In the genomic region with DNA sequence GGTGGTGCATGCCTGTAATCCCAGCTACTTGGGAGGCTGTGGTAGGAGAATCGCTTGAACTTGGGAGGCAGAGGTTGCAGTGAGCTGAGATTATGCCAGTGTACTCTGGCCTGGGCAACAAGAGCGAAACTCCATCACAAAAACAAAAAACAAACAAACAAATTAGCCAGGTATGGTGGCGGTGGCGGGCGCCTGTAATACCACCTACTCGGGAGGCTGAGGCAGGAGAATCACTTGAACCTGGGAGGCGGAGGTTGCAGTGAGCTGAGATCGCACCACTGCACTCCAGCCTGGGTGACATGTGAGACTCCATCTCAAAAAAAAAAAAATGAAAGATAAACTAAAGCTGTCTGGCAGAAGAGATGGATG, we compare ENCODE assay signal across 14 cellular contexts. TPM values are rescaled to one million over a fixed set of nuclear protein-coding genes. Genes with fewer than 3 reads are reported as not detected.
DNase-seq lines count a peak whose midpoint lies in the region; ATAC-seq, FAIRE-seq and TF ChIP-seq lines count a peak whose summit lies in the region.
"Not testable (repeated sequence)": the region's sequence is repeated elsewhere in the genome, so short reads cannot be mapped to it uniquely, and the experiment has no call there.
"Had no signal": no experiment of that assay in that cellular context is flagged by ENCODE, and none has a peak within 500 bp of the region (broad histone marks: within the 10 kb centered on the region; RNA-seq: fewer than 3 reads in every experiment).

No MANE protein-coding gene starts in this region.

- FAIRE-seq in GM12892 (lab: Jason Lieb, UNC) = peak; percentile 33
- FAIRE-seq in GM12878 (lab: Jason Lieb, UNC) = not testable (repeated sequence)

- H3K9me3 ChIP-seq in BLaER1 treated with 17β-estradiol and CSF1 and Interleukin-3, amounts not matched to agents 10 nM and 100 nM (replicated peaks in 1 of 11); OCI-LY3 (ENCODE audit: insufficient read depth, low read length); GM12878 (replicated peaks; ENCODE audit: control insufficient read depth, insufficient read depth, low read length): not testable (repeated sequence)

- H3K79me2 ChIP-seq in OCI-LY3 (ENCODE audit: low read length) = peaks cover 33% of the 10 kb centered on the region
- peaks cover 31% of the 10 kb centered on the region for H3K79me2 ChIP-seq in GM12878 (ENCODE audit: control insufficient read depth, insufficient read depth, low read length)

- H3K9me3 Mint-ChIP-seq in activated CD4-positive, alpha-beta T cell treated with anti-CD3 and anti-CD28 coated beads, Interleukin-2, amount 10 ng/mL, durations not matched to agents 24 days and 14 days; activated naive CD4-positive, alpha-beta T cell treated with anti-CD3 and anti-CD28 coated beads for 36 hours; nephron progenitor cell; type B pancreatic cell: not testable (repeated sequence)

- H3K4me3 ChIP-seq in BLaER1 treated with 17β-estradiol and CSF1 and Interleukin-3, amounts not matched to agents 10 nM and 100 nM = not testable (repeated sequence)
- H3K4me3 ChIP-seq in OCI-LY3 (ENCODE audit: low read length) (peak overlapping the region; percentile 65), GM12878 (peak overlapping the region; percentile 35)

- POLR2A ChIA-PET in GM12878 (lab: Charles Lee) = interaction anchor here (0.6 to 9.2 kb wide), 16 partner anchors 12 to 493 kb away, joined by 3 to 164 read pairs (median 4); a partner anchor contains a TSS

- H3K27ac ChIP-seq in BLaER1 treated with 17β-estradiol and CSF1 and Interleukin-3, amounts not matched to agents 10 nM and 100 nM = peak overlapping the region in 2 of 11 experiments; percentile 35 to 59; a peak in 3 of 22 replicates
- H3K27ac ChIP-seq in OCI-LY3 (ENCODE audit: low read length) (peak overlapping the region; percentile 74), GM12878 (ENCODE audit: control insufficient read depth, insufficient read depth) (peak overlapping the region; percentile 65)

- intact Hi-C loops in activated CD4-positive, alpha-beta T cell treated with anti-CD3 and anti-CD28 coated beads, Interleukin-2, amount 10 ng/mL, durations not matched to agents 24 days and 14 days (cut with micrococcal nuclease) = not testable (repeated sequence)
- intact Hi-C loops in activated naive CD4-positive, alpha-beta T cell treated with anti-CD3 and anti-CD28 coated beads for 36 hours (cut with micrococcal nuclease) = loop anchor here (10.0 kb wide), 1 partner anchor 504 kb away; a partner anchor contains a TSS
- intact Hi-C loops in GM12878 (cut with micrococcal nuclease; ENCODE audit: unreplicated experiment) = loop anchor here (5.0 kb wide), 1 partner anchor 488 kb away; no protein-coding TSS in a partner anchor

- TF ChIP-seq RAD21 in GM12878 (IDR thresholded peaks at IDR 0.05; ENCODE audit: insufficient read depth, low read depth, low read length) = not testable (repeated sequence)

- H3K27ac Mint-ChIP-seq in activated CD4-positive, alpha-beta T cell treated with anti-CD3 and anti-CD28 coated beads, Interleukin-2, amount 10 ng/mL, durations not matched to agents 24 days and 14 days = peak overlapping the region; percentile 31
- not testable (repeated sequence) for H3K27ac Mint-ChIP-seq in activated naive CD4-positive, alpha-beta T cell treated with anti-CD3 and anti-CD28 coated beads for 36 hours; nephron progenitor cell
- peak overlapping the region; percentile 64 for H3K27ac Mint-ChIP-seq in type B pancreatic cell

- TF ChIP-seq POLR2A in GM12892 (IDR thresholded peaks at IDR 0.05; ENCODE audit: low read depth, low read length); GM12878 (IDR thresholded peaks at IDR 0.05; ENCODE audit: low read depth, low read length): not testable (repeated sequence)

- SMC1A ChIA-PET in GM12878 (lab: Charles Lee; ENCODE audit: uncharacterized antibody, unreplicated experiment) = interaction anchor here (1.0 to 4.3 kb wide), 10 partner anchors 8 to 202 kb away, joined by 3 to 31 read pairs (median 8); a partner anchor contains a TSS

- ATAC-seq in GM12878 = not testable (repeated sequence)

- H3K36me3 Mint-ChIP-seq in activated CD4-positive, alpha-beta T cell treated with anti-CD3 and anti-CD28 coated beads, Interleukin-2, amount 10 ng/mL, durations not matched to agents 24 days and 14 days (ENCODE audit: low read depth) = peaks cover 14% of the 10 kb centered on the region
- peaks cover 24% of the 10 kb centered on the region for H3K36me3 Mint-ChIP-seq in activated naive CD4-positive, alpha-beta T cell treated with anti-CD3 and anti-CD28 coated beads for 36 hours (ENCODE audit: low read depth)
- H3K36me3 Mint-ChIP-seq in nephron progenitor cell (ENCODE audit: low read depth) = peaks cover 10% of the 10 kb centered on the region
- H3K36me3 Mint-ChIP-seq in type B pancreatic cell = not testable (repeated sequence)

- H3K4me1 ChIP-seq in BLaER1 treated with 17β-estradiol and CSF1 and Interleukin-3, amounts not matched to agents 10 nM and 100 nM = peaks cover 46 to 91% (median 86%) of the 10 kb centered on the region in 10 experiments
- peaks cover 71% of the 10 kb centered on the region for H3K4me1 ChIP-seq in OCI-LY3 (ENCODE audit: low read length)
- peaks cover 50% of the 10 kb centered on the region for H3K4me1 ChIP-seq in GM12878 (ENCODE audit: control insufficient read depth, insufficient read depth, low read length)

- in situ Hi-C loops in GM12878 (cut with MboI) = loop anchor here (5.0 kb wide), 1 partner anchor 117 kb away; a partner anchor contains a TSS

- 86% methylated on average over 8 of the region's 8 CpGs for WGBS in GM12878 (ENCODE audit: insufficient coverage, insufficient replicate concordance, low lambda C conversion rate, missing lambda C conversion rate)

- not testable (repeated sequence) for H3K27me3 ChIP-seq in BLaER1 treated with 17β-estradiol and CSF1 and Interleukin-3, amounts not matched to agents 10 nM and 100 nM; OCI-LY3 (ENCODE audit: low read depth, low read length); GM12878 (replicated peaks in 1 of 2; ENCODE audit: control insufficient read depth in 2 of 2, insufficient read depth in 2 of 2, low read length in 1 of 2)

- not testable (repeated sequence) for H3K27me3 Mint-ChIP-seq in activated CD4-positive, alpha-beta T cell treated with anti-CD3 and anti-CD28 coated beads, Interleukin-2, amount 10 ng/mL, durations not matched to agents 24 days and 14 days; activated naive CD4-positive, alpha-beta T cell treated with anti-CD3 and anti-CD28 coated beads for 36 hours (ENCODE audit: low read depth); nephron progenitor cell (ENCODE audit: low read depth, poor library complexity); type B pancreatic cell

- not testable (repeated sequence) for BruUV-seq in GM12878 (replicated peaks; lab: Mats Ljungman, UMichigan)

- peak overlapping the region in 5 of 11 experiments; percentile 13 to 64 (median 58); a peak in 6 of 22 replicates for H3K9ac ChIP-seq in BLaER1 treated with 17β-estradiol and CSF1 and Interleukin-3, amounts not matched to agents 10 nM and 100 nM
- H3K9ac ChIP-seq in OCI-LY3 (ENCODE audit: low read length) (peak overlapping the region; percentile 73), GM12878 (ENCODE audit: control insufficient read depth, insufficient read depth, low read length) (peak overlapping the region; percentile 71)

- TF ChIP-seq CTCF in OCI-LY3 (IDR thresholded peaks at IDR 0.05; ENCODE audit: low read depth, low read length); GM12878 (IDR thresholded peaks at IDR 0.05 in 2 of 3, conservative IDR thresholded peaks at IDR 0.05 in 1 of 3; ENCODE audit: control insufficient read depth in 2 of 3, extremely low read depth in 1 of 3, insufficient read depth in 1 of 3, low read depth in 3 of 3, low read length in 3 of 3); nephron progenitor cell (IDR thresholded peaks at IDR 0.05); type B pancreatic cell (conservative IDR thresholded peaks at IDR 0.05): not testable (repeated sequence)

- H3K36me3 ChIP-seq in BLaER1 treated with 17β-estradiol and CSF1 and Interleukin-3, amounts not matched to agents 10 nM and 100 nM = peaks cover 0 to 15% (median 12%) of the 10 kb centered on the region in 11 experiments; a peak in 10 of 22 replicates
- peaks cover 17% of the 10 kb centered on the region for H3K36me3 ChIP-seq in OCI-LY3 (replicated peaks; ENCODE audit: low read depth, low read length)
- H3K36me3 ChIP-seq in GM12878 (ENCODE audit: control insufficient read depth in 2 of 2, insufficient read depth in 2 of 2, low read length in 1 of 2) = not testable (repeated sequence)

- CTCF ChIA-PET in activated naive CD4-positive, alpha-beta T cell treated with anti-CD3 and anti-CD28 coated beads for 36 hours (lab: Charles Lee) = interaction anchor here (0.7 to 1.4 kb wide), 4 partner anchors 8 to 126 kb away, joined by 3 to 6 read pairs (median 4); no protein-coding TSS in a partner anchor
- CTCF ChIA-PET in GM12878 (lab: Yijun Ruan, JAX) = interaction anchor here (0.7 to 4.2 kb wide), 8 partner anchors 9 to 252 kb away, joined by 3 to 27 read pairs (median 8); a partner anchor contains a TSS

- H4K20me1 ChIP-seq in BLaER1 treated with 17β-estradiol and CSF1 and Interleukin-3, amounts not matched to agents 10 nM and 100 nM = 0 out of 22 replicates have a peak, but pooled peaks cover 0 to 10% (median 0%) of the 10 kb centered on the region in 11 experiments
- not testable (repeated sequence) for H4K20me1 ChIP-seq in OCI-LY3 (ENCODE audit: insufficient read depth, low read length); GM12878 (ENCODE audit: control insufficient read depth, insufficient read depth)

- peak overlapping the region; percentile 18 to 99 (median 95); a peak in 21 of 22 replicates for H3K4me2 ChIP-seq in BLaER1 treated with 17β-estradiol and CSF1 and Interleukin-3, amounts not matched to agents 10 nM and 100 nM
- peak overlapping the region; percentile 76 for H3K4me2 ChIP-seq in OCI-LY3 (ENCODE audit: low read length)
- peak overlapping the region; percentile 53 for H3K4me2 ChIP-seq in GM12878 (ENCODE audit: control insufficient read depth, insufficient read depth)

- not testable (repeated sequence) for H2AFZ ChIP-seq in OCI-LY3 (ENCODE audit: low read depth, low read length)
- H2AFZ ChIP-seq in GM12878 (ENCODE audit: control insufficient read depth, low read depth, low read length) = peak overlapping the region; percentile 59; the same call in 1 of the 2 replicates

- H3K4me3 Mint-ChIP-seq in activated CD4-positive, alpha-beta T cell treated with anti-CD3 and anti-CD28 coated beads, Interleukin-2, amount 10 ng/mL, durations not matched to agents 24 days and 14 days = not testable (repeated sequence)
- peak overlapping the region; percentile 95 for H3K4me3 Mint-ChIP-seq in activated naive CD4-positive, alpha-beta T cell treated with anti-CD3 and anti-CD28 coated beads for 36 hours
- peak overlapping the region; percentile 64 for H3K4me3 Mint-ChIP-seq in nephron progenitor cell
- H3K4me3 Mint-ChIP-seq in type B pancreatic cell = peak overlapping the region; percentile 66

- not testable (repeated sequence) for DNase-seq in GM12892 (ENCODE audit: insufficient read length); activated CD4-positive, alpha-beta T cell treated with anti-CD3 and anti-CD28 coated beads, Interleukin-2, amount 10 ng/mL, durations not matched to agents 24 days and 14 days; activated naive CD4-positive, alpha-beta T cell treated with anti-CD3 and anti-CD28 coated beads for 36 hours; GM12878 (ENCODE audit: low read depth, low spot score); nephron progenitor cell; type B pancreatic cell (ENCODE audit: extremely low spot score, unreplicated experiment)

- RAD21 ChIA-PET in GM12878 (lab: Charles Lee; ENCODE audit: unreplicated experiment) = interaction anchor here (0.8 to 7.9 kb wide), 10 partner anchors 11 to 496 kb away, joined by 3 to 115 read pairs (median 4); a partner anchor contains a TSS

- TF ChIP-seq EP300 in GM12878 (IDR thresholded peaks at IDR 0.05; ENCODE audit: borderline replicate concordance in 1 of 2, control insufficient read depth in 1 of 2, low read depth in 2 of 2, low read length in 2 of 2) = not testable (repeated sequence)

- peaks cover 33% of the 10 kb centered on the region for H3K4me1 Mint-ChIP-seq in activated CD4-positive, alpha-beta T cell treated with anti-CD3 and anti-CD28 coated beads, Interleukin-2, amount 10 ng/mL, durations not matched to agents 24 days and 14 days
- peaks cover 42% of the 10 kb centered on the region for H3K4me1 Mint-ChIP-seq in activated naive CD4-positive, alpha-beta T cell treated with anti-CD3 and anti-CD28 coated beads for 36 hours (ENCODE audit: low read depth)
- H3K4me1 Mint-ChIP-seq in nephron progenitor cell (peaks cover 54% of the 10 kb centered on the region), type B pancreatic cell (ENCODE audit: unreplicated experiment) (peaks cover 26% of the 10 kb centered on the region)

RNA-seq across cellular contexts. Expression of a gene that starts 2.0 kb away (rescaled TPM):
- polyA plus RNA-seq in GM12892 (2012; ENCODE audit: missing spikeins) = 31.4 TPM
- total RNA-seq in activated CD4-positive, alpha-beta T cell treated with anti-CD3 and anti-CD28 coated beads, Interleukin-2, amount 10 ng/mL, durations not matched to agents 24 days and 14 days = 86.9 and 88.6 TPM in 2 replicates
- 100 to 1,000 TPM in 1 of 2 experiments, 10 to 100 TPM in 1; 95.4 to 110 TPM for total RNA-seq in activated naive CD4-positive, alpha-beta T cell treated with anti-CD3 and anti-CD28 coated beads for 36 hours
- 125 and 139 TPM in 2 replicates for total RNA-seq in GM12878 (2013; cell fraction: nucleolus; rRNA removed)
- total RNA-seq in GM12878 (2014; rRNA removed) = 145 and 158 TPM in 2 replicates
- total RNA-seq in GM12878 (2014; rRNA removed; fragmentation: Illumina TruSeq; extraction: Trizol) = 45.3 and 53.0 TPM in 2 replicates
- total RNA-seq in GM12878 (2021) = 81.6 and 84.4 TPM in 2 replicates
- polyA plus RNA-seq in GM12878 (2011; ENCODE audit: low read depth) = 21.9 TPM
- polyA plus RNA-seq in GM12878 (2011; rRNA removed) = 26.6 and 67.9 TPM in 2 replicates
- polyA plus RNA-seq in GM12878 (2011; cell fraction: cytosol; rRNA removed) = 113 and 161 TPM in 2 replicates
- 245 and 256 TPM in 2 replicates for polyA plus RNA-seq in GM12878 (2011; cell fraction: nucleus; rRNA removed)
- polyA plus RNA-seq in GM12878 (2012) = 42.1 and 48.8 TPM in 2 replicates
- polyA plus RNA-seq in GM12878 (2014; fragmentation: Illumina TruSeq; extraction: Trizol) = 9.8 and 38.9 TPM in 2 replicates
- polyA plus RNA-seq in GM12878 (2014; fragmentation: Nextera tagmentation; extraction: Ambion mirVana) = 10 to 100 TPM; 36.7 to 62.3 TPM
- polyA plus RNA-seq in GM12878 (2014; rRNA removed) = 126 and 148 TPM in 2 replicates
- polyA plus RNA-seq in GM12878 (2016; fragmentation: Nextera tagmentation; extraction: Ambion mirVana) = 100 to 1,000 TPM; 177 to 212 TPM
- polyA minus RNA-seq in GM12878 (2011; rRNA and poly(A)+ RNA removed) = 70.4 and 125 TPM in 2 replicates
- polyA minus RNA-seq in GM12878 (2011; cell fraction: cytosol; rRNA and poly(A)+ RNA removed) = 28.6 and 42.6 TPM in 2 replicates
- polyA minus RNA-seq in GM12878 (2011; cell fraction: nucleus; rRNA and poly(A)+ RNA removed) = 82.8 and 123 TPM in 2 replicates
- 12.2 and 29.4 TPM in 2 replicates for total RNA-seq in type B pancreatic cell (ENCODE audit: low replicate concordance)

RNA-seq across cellular contexts. Expression of a gene that starts 20.3 kb away (rescaled TPM):
- polyA plus RNA-seq in GM12892 (2012; ENCODE audit: missing spikeins) = 1.9 TPM
- total RNA-seq in activated CD4-positive, alpha-beta T cell treated with anti-CD3 and anti-CD28 coated beads, Interleukin-2, amount 10 ng/mL, durations not matched to agents 24 days and 14 days = 5.7 and 6.8 TPM in 2 replicates
- total RNA-seq in activated naive CD4-positive, alpha-beta T cell treated with anti-CD3 and anti-CD28 coated beads for 36 hours = 1 to 10 TPM; 1.0 to 1.5 TPM
- 1.1 and 1.5 TPM in 2 replicates for total RNA-seq in GM12878 (2013; cell fraction: nucleolus; rRNA removed)
- total RNA-seq in GM12878 (2014; rRNA removed) (1.1 and 1.5 TPM in 2 replicates), GM12878 (2014; rRNA removed; fragmentation: Illumina TruSeq; extraction: Trizol) (1.3 and 1.4 TPM in 2 replicates), GM12878 (2021) (1.7 and 1.9 TPM in 2 replicates), type B pancreatic cell (ENCODE audit: low replicate concordance) (3.7 and 16.3 TPM in 2 replicates)
- 0.22 TPM for polyA plus RNA-seq in GM12878 (2011; ENCODE audit: low read depth)
- polyA plus RNA-seq in GM12878 (2011; rRNA removed) (0.43 and 0.52 TPM in 2 replicates), GM12878 (2014; fragmentation: Illumina TruSeq; extraction: Trizol) (3.1 TPM in 2 replicates), GM12878 (2014; fragmentation: Nextera tagmentation; extraction: Ambion mirVana) (under 1 TPM; 0.39 to 0.60 TPM), GM12878 (2014; rRNA removed) (1.5 and 1.8 TPM in 2 replicates), GM12878 (2016; fragmentation: Nextera tagmentation; extraction: Ambion mirVana) (under 1 TPM; 0.05 to 0.15 TPM)
- 0.28 and 0.31 TPM in 2 replicates for polyA plus RNA-seq in GM12878 (2011; cell fraction: cytosol; rRNA removed)
- 0.59 and 0.82 TPM in 2 replicates for polyA plus RNA-seq in GM12878 (2011; cell fraction: nucleus; rRNA removed)
- polyA plus RNA-seq in GM12878 (2012) = 0.49 and 1.3 TPM in 2 replicates
- 0.52 and 0.73 TPM in 2 replicates for polyA minus RNA-seq in GM12878 (2011; rRNA and poly(A)+ RNA removed)
- not detected in 2 replicates for polyA minus RNA-seq in GM12878 (2011; cell fraction: cytosol; rRNA and poly(A)+ RNA removed)
- 0.19 and 0.36 TPM in 2 replicates for polyA minus RNA-seq in GM12878 (2011; cell fraction: nucleus; rRNA and poly(A)+ RNA removed)
- total RNA-seq: HT1080, SJSA1 had no signal
- polyA plus RNA-seq: CD8-positive, alpha-beta memory T cell had no signal

RNA-seq across cellular contexts. Expression of a gene that starts 22.3 kb away (rescaled TPM):
- 57.8 TPM for polyA plus RNA-seq in GM12892 (2012; ENCODE audit: missing spikeins)
- total RNA-seq in activated CD4-positive, alpha-beta T cell treated with anti-CD3 and anti-CD28 coated beads, Interleukin-2, amount 10 ng/mL, durations not matched to agents 24 days and 14 days = 3.4 TPM in 2 replicates
- 1 to 10 TPM; 3.2 to 3.8 TPM for total RNA-seq in activated naive CD4-positive, alpha-beta T cell treated with anti-CD3 and anti-CD28 coated beads for 36 hours
- 79.9 and 82.3 TPM in 2 replicates for total RNA-seq in GM12878 (2013; cell fraction: nucleolus; rRNA removed)
- total RNA-seq in GM12878 (2014; rRNA removed) (35.9 and 37.6 TPM in 2 replicates), GM12878 (2014; rRNA removed; fragmentation: Illumina TruSeq; extraction: Trizol) (22.3 and 23.2 TPM in 2 replicates), GM12878 (2021) (90.1 and 91.4 TPM in 2 replicates), type B pancreatic cell (ENCODE audit: low replicate concordance) (0.79 and 3.4 TPM in 2 replicates)
- polyA plus RNA-seq in GM12878 (2011; ENCODE audit: low read depth) = 30.0 TPM
- polyA plus RNA-seq in GM12878 (2011; rRNA removed) (9.7 and 16.4 TPM in 2 replicates), GM12878 (2014; fragmentation: Illumina TruSeq; extraction: Trizol) (20.6 and 26.9 TPM in 2 replicates), GM12878 (2014; fragmentation: Nextera tagmentation; extraction: Ambion mirVana) (1 to 10 TPM; 6.9 to 9.6 TPM), GM12878 (2014; rRNA removed) (42.3 and 43.0 TPM in 2 replicates), GM12878 (2016; fragmentation: Nextera tagmentation; extraction: Ambion mirVana) (10 to 100 TPM; 26.6 to 30.4 TPM)
- polyA plus RNA-seq in GM12878 (2011; cell fraction: cytosol; rRNA removed) = 18.3 and 19.9 TPM in 2 replicates
- polyA plus RNA-seq in GM12878 (2011; cell fraction: nucleus; rRNA removed) = 43.6 and 44.2 TPM in 2 replicates
- 50.9 and 59.0 TPM in 2 replicates for polyA plus RNA-seq in GM12878 (2012)
- polyA minus RNA-seq in GM12878 (2011; rRNA and poly(A)+ RNA removed) = 24.8 and 41.5 TPM in 2 replicates
- 20.1 and 23.4 TPM in 2 replicates for polyA minus RNA-seq in GM12878 (2011; cell fraction: cytosol; rRNA and poly(A)+ RNA removed)
- polyA minus RNA-seq in GM12878 (2011; cell fraction: nucleus; rRNA and poly(A)+ RNA removed) = 12.0 and 20.7 TPM in 2 replicates
- polyA plus RNA-seq: CD14-positive monocyte had no signal

RNA-seq across cellular contexts. Expression of a gene that starts 34.0 kb away (rescaled TPM):
- polyA plus RNA-seq in GM12892 (2012; ENCODE audit: missing spikeins) = 0.93 TPM
- 5.3 and 5.7 TPM in 2 replicates for total RNA-seq in activated CD4-positive, alpha-beta T cell treated with anti-CD3 and anti-CD28 coated beads, Interleukin-2, amount 10 ng/mL, durations not matched to agents 24 days and 14 days
- 1 to 10 TPM; 1.7 to 1.8 TPM for total RNA-seq in activated naive CD4-positive, alpha-beta T cell treated with anti-CD3 and anti-CD28 coated beads for 36 hours
- total RNA-seq in GM12878 (2013; cell fraction: nucleolus; rRNA removed) = 10.3 and 11.3 TPM in 2 replicates
- total RNA-seq in GM12878 (2014; rRNA removed) = 3.6 and 6.8 TPM in 2 replicates
- total RNA-seq in GM12878 (2014; rRNA removed; fragmentation: Illumina TruSeq; extraction: Trizol) = 0.22 and 0.28 TPM in 2 replicates
- total RNA-seq in GM12878 (2021) = 8.6 and 10.1 TPM in 2 replicates
- polyA plus RNA-seq in GM12878 (2011; ENCODE audit: low read depth) = 0.26 TPM
- polyA plus RNA-seq in GM12878 (2011; rRNA removed) = 0.06 and 0.08 TPM in 2 replicates
- 0.03 and 0.33 TPM in 2 replicates for polyA plus RNA-seq in GM12878 (2011; cell fraction: cytosol; rRNA removed)
- polyA plus RNA-seq in GM12878 (2011; cell fraction: nucleus; rRNA removed) = 2.4 and 3.6 TPM in 2 replicates
- 3.6 and 5.2 TPM in 2 replicates for polyA plus RNA-seq in GM12878 (2012)
- polyA plus RNA-seq in GM12878 (2014; fragmentation: Illumina TruSeq; extraction: Trizol) = 0.06 TPM in 1 of 2 replicates, not detected in the other
- under 1 TPM; 0.13 to 0.40 TPM for polyA plus RNA-seq in GM12878 (2014; fragmentation: Nextera tagmentation; extraction: Ambion mirVana)
- 5.9 and 6.5 TPM in 2 replicates for polyA plus RNA-seq in GM12878 (2014; rRNA removed)
- polyA plus RNA-seq in GM12878 (2016; fragmentation: Nextera tagmentation; extraction: Ambion mirVana) = under 1 TPM; 0.20 to 0.27 TPM
- not detected in 2 replicates for polyA minus RNA-seq in GM12878 (2011; rRNA and poly(A)+ RNA removed)
- polyA minus RNA-seq in GM12878 (2011; cell fraction: cytosol; rRNA and poly(A)+ RNA removed) = not detected in 2 replicates
- polyA minus RNA-seq in GM12878 (2011; cell fraction: nucleus; rRNA and poly(A)+ RNA removed) = 0.29 TPM in 1 of 2 replicates, not detected in the other
- 0.22 and 0.45 TPM in 2 replicates for total RNA-seq in type B pancreatic cell (ENCODE audit: low replicate concordance)
- total RNA-seq: HFFc6, SJSA1 had no signal
- polyA plus RNA-seq: CD14-positive monocyte; CD8-positive, alpha-beta memory T cell; GM23338 had no signal
